Comparison of ENCODE assay signal across 26 cellular contexts in genomic region chr5:14669415-14669814, GRCh38. TPM values are rescaled to one million over a fixed set of nuclear protein-coding genes. Genes with fewer than 3 reads are reported as not detected.
DNase-seq lines count a peak whose midpoint lies in the region; ATAC-seq and TF ChIP-seq lines count a peak whose summit lies in the region.
"Had no signal": no experiment of that assay in that cellular context is flagged by ENCODE, and none has a peak within 500 bp of the region (broad histone marks: within the 10 kb centered on the region; RNA-seq: fewer than 3 reads in every experiment).

No MANE protein-coding gene starts in this region.

- no peak for ATAC-seq in natural killer cell treated with Interleukin-12 subunit alpha and Interleukin-12 subunit beta and Interleukin-15 and Interleukin-18, amount 100 ng/mL, for 72 hours
- ATAC-seq in natural killer cell: no peak
- no peak for ATAC-seq in naive thymus-derived CD4-positive, alpha-beta T cell
- ATAC-seq: left ventricle myocardium superior had no signal

- H2AFZ ChIP-seq in Karpas-422 (ENCODE audit: low read length) (no peak overlapping the region), mammary epithelial cell (ENCODE audit: low read depth, low read length) (no peak overlapping the region)

- no peak for DNase-seq in natural killer cell treated with Interleukin-12 subunit alpha and Interleukin-12 subunit beta and Interleukin-15 and Interleukin-18, amount 100 ng/mL, for 72 hours (ENCODE audit: low spot score)
- DNase-seq in natural killer cell (no peak), Karpas-422 (peak; percentile 37), mammary epithelial cell (no peak), SKM-1 treated with dmso at 0.1 percent for 144 hours (lab: John Stamatoyannopoulos, UW; ENCODE audit: unreplicated experiment) (no peak), NCI-H1105 treated with DMSO at 0.1 percent for 48 hours (lab: John Stamatoyannopoulos, UW) (no peak)
- DNase-seq in naive thymus-derived CD4-positive, alpha-beta T cell: no peak
- DNase-seq: activated CD4-positive, alpha-beta memory T cell treated with anti-CD3 and anti-CD28 coated beads, Interleukin-2, amount 10 ng/mL, durations not matched to agents 7 days and 5 days; activated CD4-positive, alpha-beta T cell treated with anti-CD3 and anti-CD28 coated beads for 1 hour; activated effector memory CD4-positive, alpha-beta T cell treated with anti-CD3 and anti-CD28 coated beads, Interleukin-2, amount 50 U/mL, for 16 hours; C1 segment of cervical spinal cord; cerebellar nuclear complex; HCEC 1CT; hypothalamus; left ventricle myocardium superior; MG63; midbrain; NCI-H1417; NCI-H2029 treated with DMSO at 0.1 percent for 48 hours; NCI-H2227 treated with DMSO at 0.1 percent for 48 hours; NCI-H69; T-helper 1 cell had no signal

- H3K9me3 ChIP-seq in Karpas-422 (ENCODE audit: low read length): no peaks in the 10 kb centered on the region
- no peaks in the 10 kb centered on the region for H3K9me3 ChIP-seq in mammary epithelial cell (replicated peaks; ENCODE audit: insufficient read depth, low read length)
- H3K9me3 ChIP-seq in thymus (ENCODE audit: control insufficient read depth): no peaks in the 10 kb centered on the region
- no peaks in the 10 kb centered on the region for H3K9me3 ChIP-seq in naive thymus-derived CD4-positive, alpha-beta T cell (ENCODE audit: control insufficient read depth in 2 of 3, low read length in 3 of 3)
- H3K9me3 ChIP-seq: MG63, SJSA1 had no signal

- 98% methylated on average over 5 of the region's 5 CpGs for WGBS in mammary epithelial cell (ENCODE audit: low coverage, missing lambda C conversion rate)
- WGBS in thymus: 96% methylated on average over 5 of the region's 5 CpGs

- TF ChIP-seq CTCF in natural killer cell (IDR thresholded peaks at IDR 0.05) (no peak), mammary epithelial cell (conservative IDR thresholded peaks at IDR 0.05 in 1 of 2, IDR thresholded peaks at IDR 0.05 in 1 of 2; ENCODE audit: extremely low read depth in 1 of 2, insufficient read depth in 1 of 2, low read depth in 1 of 2, low read length in 2 of 2) (no peak)

- intact Hi-C loops in natural killer cell (cut with micrococcal nuclease): loop anchor here (5.0 to 10.0 kb wide), 4 partner anchors 38 to 415 kb away; partner anchors contain the start of gene ANKH
- intact Hi-C loops in mammary epithelial cell (cut with micrococcal nuclease): no loop called here
- intact Hi-C loops in naive thymus-derived CD4-positive, alpha-beta T cell (cut with micrococcal nuclease): loop anchor here (5.0 to 10.0 kb wide), 5 partner anchors 135 to 1945 kb away; partner anchors contain the start of genes RETREG1 (in 1 of the 2), TRIO (in 1 of the 2) and ZNF622 (in 1 of the 2)

- no peak overlapping the region for H3K4me3 ChIP-seq in Karpas-422 (ENCODE audit: low read length)
- H3K4me3 ChIP-seq in mammary epithelial cell (replicated peaks in 1 of 3; ENCODE audit: insufficient read depth in 1 of 3, low read depth in 2 of 3, low read length in 3 of 3): no peak overlapping the region
- H3K4me3 ChIP-seq in thymus (ENCODE audit: low read length): no peak overlapping the region
- no peak overlapping the region for H3K4me3 ChIP-seq in naive thymus-derived CD4-positive, alpha-beta T cell (ENCODE audit: low read length)
- H3K4me3 ChIP-seq: MG63, SJSA1 had no signal

- dilution Hi-C loops in mammary epithelial cell (cut with HindIII; ENCODE audit: low sequenced_read_pairs): no loop called here

- CTCF ChIA-PET in mammary epithelial cell (lab: Charles Lee; ENCODE audit: low non-redundant PET): no interaction called here
- CTCF ChIA-PET in naive thymus-derived CD4-positive, alpha-beta T cell (lab: Charles Lee): interaction anchor here (0.5 to 3.3 kb wide), 3 partner anchors 17 to 268 kb away, joined by 3 to 10 read pairs (median 4); no protein-coding TSS in a partner anchor

- H3K27me3 ChIP-seq in Karpas-422 (ENCODE audit: low read length): no peaks in the 10 kb centered on the region
- no peaks in the 10 kb centered on the region for H3K27me3 ChIP-seq in mammary epithelial cell (ENCODE audit: insufficient read depth, low read length)
- H3K27me3 ChIP-seq in thymus (ENCODE audit: control insufficient read depth, insufficient read depth): no peaks in the 10 kb centered on the region
- no peaks in the 10 kb centered on the region for H3K27me3 ChIP-seq in naive thymus-derived CD4-positive, alpha-beta T cell (ENCODE audit: control insufficient read depth in 2 of 2, insufficient read depth in 2 of 2, low read length in 2 of 2)
- H3K27me3 ChIP-seq: MG63, SJSA1 had no signal

- H3K27ac ChIP-seq in Karpas-422 (ENCODE audit: low read length): peak overlapping the region; percentile 72; the same call in 1 of the 2 replicates
- peak overlapping the region; percentile 70 for H3K27ac ChIP-seq in mammary epithelial cell (ENCODE audit: insufficient read depth, low read depth, low read length)
- peak overlapping the region; percentile 33 for H3K27ac ChIP-seq in thymus (ENCODE audit: low read depth)
- H3K27ac ChIP-seq in naive thymus-derived CD4-positive, alpha-beta T cell (ENCODE audit: low read depth, low read length): no peak overlapping the region
- H3K27ac ChIP-seq: SJSA1 had no signal

- 0 out of 2 replicates have a peak overlapping the region, but pooled peaks have one; percentile 48 for H3K9ac ChIP-seq in Karpas-422 (ENCODE audit: low read length)
- H3K9ac ChIP-seq in mammary epithelial cell (ENCODE audit: insufficient read depth, low read length): no peak overlapping the region

- H3K4me2 ChIP-seq in Karpas-422 (ENCODE audit: low read depth, low read length, poor library complexity, severe bottlenecking) (peak overlapping the region; percentile 90), mammary epithelial cell (ENCODE audit: insufficient read depth, low read depth, low read length) (no peak overlapping the region)

- H3K9me2 ChIP-seq in Karpas-422 (replicated peaks; ENCODE audit: insufficient read depth, low read length): no peaks in the 10 kb centered on the region

- peaks cover 90% of the 10 kb centered on the region for H3K4me1 ChIP-seq in Karpas-422 (ENCODE audit: low read length)
- H3K4me1 ChIP-seq in mammary epithelial cell (ENCODE audit: insufficient read depth, low read length): peaks cover 51% of the 10 kb centered on the region
- peaks cover 12% of the 10 kb centered on the region for H3K4me1 ChIP-seq in thymus (ENCODE audit: control insufficient read depth, insufficient read depth, low read length)
- peaks cover 26 to 71% of the 10 kb centered on the region in 2 donors for H3K4me1 ChIP-seq in naive thymus-derived CD4-positive, alpha-beta T cell (ENCODE audit: control insufficient read depth in 2 of 2, insufficient read depth in 2 of 2, low read length in 2 of 2)

- H3K36me3 ChIP-seq in Karpas-422 (ENCODE audit: insufficient read depth, low read length) (0 out of 2 replicates have a peak, but pooled peaks cover 4% of the 10 kb centered on the region), mammary epithelial cell (ENCODE audit: insufficient read depth, low read length) (no peaks in the 10 kb centered on the region), thymus (ENCODE audit: control insufficient read depth, insufficient read depth) (peaks cover 4% of the 10 kb centered on the region)
- peaks cover 0 to 7% (median 0%) of the 10 kb centered on the region in 3 experiments for H3K36me3 ChIP-seq in naive thymus-derived CD4-positive, alpha-beta T cell (ENCODE audit: control insufficient read depth in 2 of 3, insufficient read depth in 3 of 3, low read length in 3 of 3)

- in situ Hi-C loops in mammary epithelial cell (cut with MboI; ENCODE audit: low sequenced_read_pairs in 2 of 2): loop anchor here in 1 of 2 donors (25.0 kb wide), 1 partner anchor 682 kb away; no protein-coding TSS in a partner anchor

- POLR2A ChIA-PET in naive thymus-derived CD4-positive, alpha-beta T cell (lab: Charles Lee): no interaction called here

- H3K9me3 Mint-ChIP-seq in natural killer cell treated with Interleukin-12 subunit alpha and Interleukin-12 subunit beta and Interleukin-15 and Interleukin-18, amount 100 ng/mL, for 72 hours: no peaks in the 10 kb centered on the region
- H3K9me3 Mint-ChIP-seq in natural killer cell: no peaks in the 10 kb centered on the region
- H3K9me3 Mint-ChIP-seq in naive thymus-derived CD4-positive, alpha-beta T cell: no peaks in the 10 kb centered on the region
- H3K9me3 Mint-ChIP-seq: activated CD4-positive, alpha-beta memory T cell treated with anti-CD3 and anti-CD28 coated beads, Interleukin-2, amount 10 ng/mL, durations not matched to agents 7 days and 5 days; nephron; type B pancreatic cell had no signal

- no peak overlapping the region for H3K4me3 Mint-ChIP-seq in natural killer cell treated with Interleukin-12 subunit alpha and Interleukin-12 subunit beta and Interleukin-15 and Interleukin-18, amount 100 ng/mL, for 72 hours
- H3K4me3 Mint-ChIP-seq in natural killer cell: no peak overlapping the region
- H3K4me3 Mint-ChIP-seq in naive thymus-derived CD4-positive, alpha-beta T cell: no peak overlapping the region
- H3K4me3 Mint-ChIP-seq: activated CD4-positive, alpha-beta memory T cell treated with anti-CD3 and anti-CD28 coated beads, Interleukin-2, amount 10 ng/mL, durations not matched to agents 7 days and 5 days; nephron; type B pancreatic cell had no signal

- H4K20me1 ChIP-seq in Karpas-422 (ENCODE audit: insufficient read depth, low read depth, low read length) (peaks cover 42% of the 10 kb centered on the region), mammary epithelial cell (ENCODE audit: insufficient read depth, low read length) (no peaks in the 10 kb centered on the region)

- H3K27me3 Mint-ChIP-seq in natural killer cell treated with Interleukin-12 subunit alpha and Interleukin-12 subunit beta and Interleukin-15 and Interleukin-18, amount 100 ng/mL, for 72 hours: no peaks in the 10 kb centered on the region
- no peaks in the 10 kb centered on the region for H3K27me3 Mint-ChIP-seq in natural killer cell (ENCODE audit: low read depth in 2 of 2)
- no peaks in the 10 kb centered on the region for H3K27me3 Mint-ChIP-seq in naive thymus-derived CD4-positive, alpha-beta T cell
- H3K27me3 Mint-ChIP-seq: activated CD4-positive, alpha-beta memory T cell treated with anti-CD3 and anti-CD28 coated beads, Interleukin-2, amount 10 ng/mL, durations not matched to agents 7 days and 5 days; type B pancreatic cell had no signal

- peaks cover 71 to 84% of the 10 kb centered on the region in 2 donors for H3K4me1 Mint-ChIP-seq in natural killer cell treated with Interleukin-12 subunit alpha and Interleukin-12 subunit beta and Interleukin-15 and Interleukin-18, amount 100 ng/mL, for 72 hours (ENCODE audit: low read depth in 2 of 2)
- H3K4me1 Mint-ChIP-seq in natural killer cell: peaks cover 84 to 85% of the 10 kb centered on the region in 2 donors
- peaks cover 52 to 86% (median 81%) of the 10 kb centered on the region in 7 donors for H3K4me1 Mint-ChIP-seq in naive thymus-derived CD4-positive, alpha-beta T cell

- peaks cover 39% of the 10 kb centered on the region for H3K36me3 Mint-ChIP-seq in natural killer cell treated with Interleukin-12 subunit alpha and Interleukin-12 subunit beta and Interleukin-15 and Interleukin-18, amount 100 ng/mL, for 72 hours
- no peaks in the 10 kb centered on the region for H3K36me3 Mint-ChIP-seq in natural killer cell
- peaks cover 0 to 18% (median 7%) of the 10 kb centered on the region in 5 donors for H3K36me3 Mint-ChIP-seq in naive thymus-derived CD4-positive, alpha-beta T cell

- peak overlapping the region; percentile 86 to 93 for H3K27ac Mint-ChIP-seq in natural killer cell treated with Interleukin-12 subunit alpha and Interleukin-12 subunit beta and Interleukin-15 and Interleukin-18, amount 100 ng/mL, for 72 hours
- peak overlapping the region in 1 of 2 donors; percentile 98 for H3K27ac Mint-ChIP-seq in natural killer cell
- peak overlapping the region in 1 of 9 donors; percentile 11 for H3K27ac Mint-ChIP-seq in naive thymus-derived CD4-positive, alpha-beta T cell
- H3K27ac Mint-ChIP-seq: nephron, type B pancreatic cell had no signal

- no TSS peak for BruUV-seq in mammary epithelial cell (replicated peaks; lab: Mats Ljungman, UMichigan)

- H3K79me2 ChIP-seq in Karpas-422 (ENCODE audit: low read length) (peaks cover 96% of the 10 kb centered on the region), mammary epithelial cell (ENCODE audit: insufficient read depth, low read length) (peaks cover 95% of the 10 kb centered on the region)

RNA-seq across cellular contexts. Expression of gene OTULIN, which starts 4.9 kb away (rescaled TPM):
- 100 to 1,000 TPM; 111 to 135 TPM for total RNA-seq in natural killer cell treated with Interleukin-12 subunit alpha and Interleukin-12 subunit beta and Interleukin-15 and Interleukin-18, amount 100 ng/mL, for 72 hours
- 100 to 1,000 TPM in 2 of 3 donors, 10 to 100 TPM in 1; 96.5 to 166 (median 102) TPM for total RNA-seq in natural killer cell
- total RNA-seq in Karpas-422 (2014; rRNA removed; shearing (Covaris generic); ENCODE audit: low replicate concordance): 27.0 and 31.0 TPM in 2 replicates
- 10 to 100 TPM; 45.6 to 56.0 TPM for total RNA-seq in mammary epithelial cell
- 13.7 TPM for polyA plus RNA-seq in mammary epithelial cell
- polyA minus RNA-seq in mammary epithelial cell: 11.3 TPM
- polyA plus RNA-seq in thymus: 9.1 TPM
- 10 to 100 TPM; 48.3 to 66.9 (median 58.2) TPM for total RNA-seq in naive thymus-derived CD4-positive, alpha-beta T cell
- polyA plus RNA-seq in naive thymus-derived CD4-positive, alpha-beta T cell: 10 to 100 TPM; 12.1 to 13.6 TPM
